ENCODE assay signal across 1 cellular context in genomic region chr19:35931161-35931873, GRCh38.
TF ChIP-seq lines count a peak whose summit lies in the region.

No MANE protein-coding gene starts in this region.

TF ChIP-seq in HepG2, 621 proteins besides CTCF, POLR2A, EP300 and RAD21 (continued from another document and continues in another):
- TF ChIP-seq AGO1 (IDR thresholded peaks at IDR 0.05; ENCODE audit: low read depth, low read length, poor library complexity, severe bottlenecking) (no peak), NFYB (CRISPR knock-in tag; IDR thresholded peaks at IDR 0.05) (peak; percentile 78), TRIM22 (IDR thresholded peaks at IDR 0.05) (no peak), NR1H2 (CRISPR knock-in tag; IDR thresholded peaks at IDR 0.05; ENCODE audit: borderline replicate concordance, low read depth) (no peak), HMGXB4 (CRISPR knock-in tag; IDR thresholded peaks at IDR 0.05; ENCODE audit: borderline replicate concordance in 1 of 2, low read depth in 1 of 2) (peak; percentile 87 to 91; a peak in 3 of 4 replicates), MEF2D (CRISPR knock-in tag; IDR thresholded peaks at IDR 0.05) (peak; percentile 66; the same call in 1 of the 2 replicates), ZBTB40 (IDR thresholded peaks at IDR 0.05) (no peak), ZBTB40 (CRISPR knock-in tag; IDR thresholded peaks at IDR 0.05) (no peak; the same call in 1 of the 2 replicates), GRHL1 (CRISPR knock-in tag; conservative IDR thresholded peaks at IDR 0.05) (no peak), ZNF790 (CRISPR knock-in tag; IDR thresholded peaks at IDR 0.05; ENCODE audit: borderline replicate concordance) (no peak), FOXO1 (CRISPR knock-in tag; IDR thresholded peaks at IDR 0.05) (peak; percentile 73), NFKB2 (CRISPR knock-in tag; IDR thresholded peaks at IDR 0.05; ENCODE audit: borderline replicate concordance) (no peak), THAP11 (CRISPR knock-in tag; IDR thresholded peaks at IDR 0.05) (peak; percentile 100), HOXA5 (CRISPR knock-in tag; IDR thresholded peaks at IDR 0.05) (peak; percentile 70; the same call in 1 of the 2 replicates), DR1 (CRISPR knock-in tag; IDR thresholded peaks at IDR 0.05) (0 out of 2 replicates have a peak, but pooled peaks have one; percentile 69), ZNF460 (CRISPR knock-in tag; IDR thresholded peaks at IDR 0.05; ENCODE audit: borderline replicate concordance) (no peak; the same call in 1 of the 2 replicates), ADNP (CRISPR knock-in tag; IDR thresholded peaks at IDR 0.05) (no peak), TARDBP (CRISPR knock-in tag; IDR thresholded peaks at IDR 0.05) (peak; percentile 96), YEATS2 (CRISPR knock-in tag; IDR thresholded peaks at IDR 0.05; ENCODE audit: borderline replicate concordance) (peak; percentile 97), ZHX1 (CRISPR knock-in tag; IDR thresholded peaks at IDR 0.05; ENCODE audit: low read depth) (peak; percentile 59; the same call in 1 of the 2 replicates), CREB1 (IDR thresholded peaks at IDR 0.05) (peak; percentile 81), CREB1 (CRISPR knock-in tag; IDR thresholded peaks at IDR 0.05) (peak; percentile 91), STAG1 (CRISPR knock-in tag; IDR thresholded peaks at IDR 0.05) (peak; percentile 98), ZGPAT (CRISPR knock-in tag; IDR thresholded peaks at IDR 0.05) (peak; percentile 83), ZNF354B (CRISPR knock-in tag; IDR thresholded peaks at IDR 0.05) (no peak), STAT5B (CRISPR knock-in tag; IDR thresholded peaks at IDR 0.05) (0 out of 2 replicates have a peak, but pooled peaks have one; percentile 24), KLF9 (CRISPR knock-in tag; IDR thresholded peaks at IDR 0.05; ENCODE audit: low read depth) (peak; percentile 96), HNRNPLL (IDR thresholded peaks at IDR 0.05; ENCODE audit: low read depth, low read length, poor library complexity, severe bottlenecking) (peak; percentile 70), NR2C2 (CRISPR knock-in tag; IDR thresholded peaks at IDR 0.05; ENCODE audit: borderline replicate concordance) (peak; percentile 89), SNAPC4 (CRISPR knock-in tag; IDR thresholded peaks at IDR 0.05) (0 out of 2 replicates have a peak, but pooled peaks have one; percentile 80)
